8 cellular contexts compared by ENCODE assay signal in the genomic region with DNA sequence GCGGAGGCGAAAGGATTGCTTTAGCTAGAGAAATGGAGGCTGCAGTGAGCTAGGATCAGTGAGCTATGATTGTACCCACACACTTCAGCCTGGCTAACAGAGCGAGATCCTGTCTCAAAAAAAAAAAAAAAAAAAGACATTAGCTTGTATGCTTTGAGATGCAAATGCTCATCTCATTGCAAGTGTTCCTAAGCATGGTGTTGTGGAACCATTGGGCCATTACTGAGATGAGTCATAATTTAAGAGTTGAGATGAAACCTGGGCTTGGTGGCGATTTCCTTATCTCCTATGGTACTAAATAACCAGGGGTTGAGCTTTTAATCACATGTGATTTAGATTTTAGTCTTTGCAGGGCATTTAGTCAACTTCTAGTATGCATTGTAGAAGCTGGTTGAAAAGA. TPM values are rescaled to one million over a fixed set of nuclear protein-coding genes. Genes with fewer than 3 reads are reported as not detected.
DNase-seq lines count a peak whose midpoint lies in the region; ATAC-seq lines count a peak whose summit lies in the region.

No MANE protein-coding gene starts in this region.

- H3K9ac ChIP-seq in skeletal muscle satellite cell (ENCODE audit: low read depth, low read length), result no peak overlapping the region

- no peaks in the 10 kb centered on the region for H3K9me3 Mint-ChIP-seq in activated CD4-positive, alpha-beta T cell treated with anti-CD3 and anti-CD28 coated beads, Interleukin-2, amount 10 ng/mL, durations not matched to agents 7 days and 5 days
- H3K9me3 Mint-ChIP-seq in activated CD4-positive, alpha-beta memory T cell treated with anti-CD3 and anti-CD28 coated beads, Interleukin-2, amount 10 ng/mL, durations not matched to agents 7 days and 5 days, result no peaks in the 10 kb centered on the region

- peaks cover 26% of the 10 kb centered on the region for H3K36me3 Mint-ChIP-seq in activated CD4-positive, alpha-beta T cell treated with anti-CD3 and anti-CD28 coated beads, Interleukin-2, amount 10 ng/mL, durations not matched to agents 7 days and 5 days (ENCODE audit: low read depth)
- H3K36me3 Mint-ChIP-seq in activated CD4-positive, alpha-beta memory T cell treated with anti-CD3 and anti-CD28 coated beads, Interleukin-2, amount 10 ng/mL, durations not matched to agents 7 days and 5 days (ENCODE audit: low read depth), result peaks cover 24% of the 10 kb centered on the region

- ATAC-seq in HG02938 (IDR thresholded peaks at IDR 0.05; ENCODE audit: unreplicated experiment), result peak; percentile 41
- no peak for ATAC-seq in GM18519 (IDR thresholded peaks at IDR 0.05; ENCODE audit: low FRiP score, unreplicated experiment)
- ATAC-seq in GM19023 (IDR thresholded peaks at IDR 0.05; ENCODE audit: unreplicated experiment), result no peak

- no peaks in the 10 kb centered on the region for H3K9me3 ChIP-seq in skeletal muscle satellite cell (replicated peaks; ENCODE audit: low read length)

- no peak for DNase-seq in activated CD4-positive, alpha-beta T cell treated with anti-CD3 and anti-CD28 coated beads, Interleukin-2, amount 10 ng/mL, durations not matched to agents 7 days and 5 days
- no peak for DNase-seq in activated CD4-positive, alpha-beta T cell treated with anti-CD3 and anti-CD28 coated beads, Interleukin-2, amount 50 U/mL, for 4 hours
- DNase-seq in activated CD4-positive, alpha-beta memory T cell treated with anti-CD3 and anti-CD28 coated beads, Interleukin-2, amount 10 ng/mL, durations not matched to agents 7 days and 5 days, result no peak
- no peak for DNase-seq in NCI-H226

- CTCF ChIA-PET in activated CD4-positive, alpha-beta T cell treated with anti-CD3 and anti-CD28 coated beads, Interleukin-2, amount 10 ng/mL, durations not matched to agents 7 days and 5 days (lab: Charles Lee), result interaction anchor here (0.8 to 3.5 kb wide), 9 partner anchors 8 to 68 kb away, joined by 3 to 17 read pairs (median 4); no protein-coding TSS in a partner anchor
- CTCF ChIA-PET in activated CD4-positive, alpha-beta memory T cell treated with anti-CD3 and anti-CD28 coated beads, Interleukin-2, amount 10 ng/mL, durations not matched to agents 7 days and 5 days (lab: Charles Lee), result interaction anchor here (0.8 to 2.1 kb wide), 3 partner anchors 22 to 67 kb away, joined by 3 to 9 read pairs (median 4); no protein-coding TSS in a partner anchor

- H3K27me3 Mint-ChIP-seq in activated CD4-positive, alpha-beta T cell treated with anti-CD3 and anti-CD28 coated beads, Interleukin-2, amount 10 ng/mL, durations not matched to agents 7 days and 5 days, result no peaks in the 10 kb centered on the region
- H3K27me3 Mint-ChIP-seq in activated CD4-positive, alpha-beta memory T cell treated with anti-CD3 and anti-CD28 coated beads, Interleukin-2, amount 10 ng/mL, durations not matched to agents 7 days and 5 days, result no peaks in the 10 kb centered on the region

- no peak overlapping the region for H3K27ac Mint-ChIP-seq in activated CD4-positive, alpha-beta T cell treated with anti-CD3 and anti-CD28 coated beads, Interleukin-2, amount 10 ng/mL, durations not matched to agents 7 days and 5 days
- H3K27ac Mint-ChIP-seq in activated CD4-positive, alpha-beta memory T cell treated with anti-CD3 and anti-CD28 coated beads, Interleukin-2, amount 10 ng/mL, durations not matched to agents 7 days and 5 days, result no peak overlapping the region

- peak overlapping the region; percentile 97 for H3K4me3 Mint-ChIP-seq in activated CD4-positive, alpha-beta T cell treated with anti-CD3 and anti-CD28 coated beads, Interleukin-2, amount 10 ng/mL, durations not matched to agents 7 days and 5 days
- peak overlapping the region; percentile 19 for H3K4me3 Mint-ChIP-seq in activated CD4-positive, alpha-beta memory T cell treated with anti-CD3 and anti-CD28 coated beads, Interleukin-2, amount 10 ng/mL, durations not matched to agents 7 days and 5 days

- H3K4me2 ChIP-seq in skeletal muscle satellite cell (ENCODE audit: low read length), result peak overlapping the region; percentile 97

- H3K36me3 ChIP-seq in skeletal muscle satellite cell (ENCODE audit: insufficient read depth, low read length), result peaks cover 13% of the 10 kb centered on the region

- H3K4me1 ChIP-seq in skeletal muscle satellite cell (ENCODE audit: control insufficient read depth, insufficient read depth, low read length), result peaks cover 32% of the 10 kb centered on the region

- H3K27me3 ChIP-seq in skeletal muscle satellite cell (ENCODE audit: control insufficient read depth, insufficient read depth, low read length), result no peaks in the 10 kb centered on the region

- peaks cover 40% of the 10 kb centered on the region for H3K4me1 Mint-ChIP-seq in activated CD4-positive, alpha-beta T cell treated with anti-CD3 and anti-CD28 coated beads, Interleukin-2, amount 10 ng/mL, durations not matched to agents 7 days and 5 days
- peaks cover 49% of the 10 kb centered on the region for H3K4me1 Mint-ChIP-seq in activated CD4-positive, alpha-beta memory T cell treated with anti-CD3 and anti-CD28 coated beads, Interleukin-2, amount 10 ng/mL, durations not matched to agents 7 days and 5 days

- H3K4me3 ChIP-seq in skeletal muscle satellite cell (ENCODE audit: low read length), result no peak overlapping the region

- POLR2A ChIA-PET in activated CD4-positive, alpha-beta T cell treated with anti-CD3 and anti-CD28 coated beads, Interleukin-2, amount 10 ng/mL, durations not matched to agents 7 days and 5 days (lab: Charles Lee), result no interaction called here
- POLR2A ChIA-PET in activated CD4-positive, alpha-beta memory T cell treated with anti-CD3 and anti-CD28 coated beads, Interleukin-2, amount 10 ng/mL, durations not matched to agents 7 days and 5 days (lab: Charles Lee), result interaction anchor here (0.6 to 2.5 kb wide), 8 partner anchors 19 to 68 kb away, joined by 3 to 14 read pairs (median 4); a partner anchor contains a TSS

RNA-seq across cellular contexts. Expression of a gene that starts 2.2 kb away (rescaled TPM):
- total RNA-seq in activated CD4-positive, alpha-beta T cell treated with anti-CD3 and anti-CD28 coated beads, Interleukin-2, amount 10 ng/mL, durations not matched to agents 7 days and 5 days, result 10 to 100 TPM; 21.4 to 24.7 TPM
- total RNA-seq in activated CD4-positive, alpha-beta memory T cell treated with anti-CD3 and anti-CD28 coated beads, Interleukin-2, amount 10 ng/mL, durations not matched to agents 7 days and 5 days, result 10 to 100 TPM; 27.7 to 28.7 TPM
- total RNA-seq in skeletal muscle satellite cell (2012; rRNA removed), result 4.3 and 4.8 TPM in 2 replicates

RNA-seq across cellular contexts. Expression of a gene that starts 4.0 kb away (rescaled TPM):
- 1 to 10 TPM; 1.4 to 2.1 TPM for total RNA-seq in activated CD4-positive, alpha-beta T cell treated with anti-CD3 and anti-CD28 coated beads, Interleukin-2, amount 10 ng/mL, durations not matched to agents 7 days and 5 days
- 1 to 10 TPM; 1.6 to 1.8 TPM for total RNA-seq in activated CD4-positive, alpha-beta memory T cell treated with anti-CD3 and anti-CD28 coated beads, Interleukin-2, amount 10 ng/mL, durations not matched to agents 7 days and 5 days
- 21.5 and 22.7 TPM in 2 replicates for total RNA-seq in skeletal muscle satellite cell (2012; rRNA removed)

RNA-seq across cellular contexts. Expression of a gene that starts 31.3 kb away (rescaled TPM):
- 1 to 10 TPM; 1.5 to 2.2 TPM for total RNA-seq in activated CD4-positive, alpha-beta T cell treated with anti-CD3 and anti-CD28 coated beads, Interleukin-2, amount 10 ng/mL, durations not matched to agents 7 days and 5 days
- 1 to 10 TPM in 1 of 2 experiments, under 1 TPM in 1; 0.91 to 1.1 TPM for total RNA-seq in activated CD4-positive, alpha-beta memory T cell treated with anti-CD3 and anti-CD28 coated beads, Interleukin-2, amount 10 ng/mL, durations not matched to agents 7 days and 5 days
- 0.25 and 0.87 TPM in 2 replicates for total RNA-seq in skeletal muscle satellite cell (2012; rRNA removed)

RNA-seq across cellular contexts. Expression of a gene that starts 31.5 kb away (rescaled TPM):
- 10 to 100 TPM; 37.4 to 38.2 TPM for total RNA-seq in activated CD4-positive, alpha-beta T cell treated with anti-CD3 and anti-CD28 coated beads, Interleukin-2, amount 10 ng/mL, durations not matched to agents 7 days and 5 days
- 10 to 100 TPM; 35.4 to 36.5 TPM for total RNA-seq in activated CD4-positive, alpha-beta memory T cell treated with anti-CD3 and anti-CD28 coated beads, Interleukin-2, amount 10 ng/mL, durations not matched to agents 7 days and 5 days
- total RNA-seq in skeletal muscle satellite cell (2012; rRNA removed), result 41.1 and 46.3 TPM in 2 replicates
